ENCODE assay signal across 11 cellular contexts in genomic region chr17:61413654-61414133, GRCh38. TPM values are rescaled to one million over a fixed set of nuclear protein-coding genes. Genes with fewer than 3 reads are reported as not detected.
DNase-seq lines count a peak whose midpoint lies in the region; ATAC-seq, FAIRE-seq and TF ChIP-seq lines count a peak whose summit lies in the region.
"Had no signal": no experiment of that assay in that cellular context is flagged by ENCODE, and none has a peak within 500 bp of the region (broad histone marks: within the 10 kb centered on the region; RNA-seq: fewer than 3 reads in every experiment).

No MANE protein-coding gene starts in this region.

- no peak overlapping the region for H3K9ac ChIP-seq in K562 (ENCODE audit: insufficient read depth in 1 of 2, low read depth in 2 of 2, low read length in 2 of 2)
- H3K9ac ChIP-seq in subcutaneous abdominal adipose tissue (ENCODE audit: low read length in 5 of 5): peak overlapping the region in 3 of 5 donors; percentile 21 to 81 (median 61)

- H3K4me1 Mint-ChIP-seq in HFFc6 (ENCODE audit: low read depth) (peaks cover 46% of the 10 kb centered on the region), memory B cell (peaks cover 12% of the 10 kb centered on the region)

- no peak for FAIRE-seq in K562 (lab: Jason Lieb, UNC)
- FAIRE-seq: GM12878 had no signal

- TF ChIP-seq RAD21 in K562 (CRISPR knock-in tag; conservative IDR thresholded peaks at IDR 0.05 in 1 of 2, IDR thresholded peaks at IDR 0.05 in 1 of 2): no peak

- H3K27ac ChIP-seq in K562 (ENCODE audit: extremely low read depth, low read depth, low read length): no peak overlapping the region
- H3K27ac ChIP-seq in subcutaneous abdominal adipose tissue (ENCODE audit: low read depth, low read length): no peak overlapping the region
- H3K27ac ChIP-seq: RWPE1 had no signal

- ATAC-seq in K562: no peak
- no peak for ATAC-seq in memory B cell (ENCODE audit: low read depth)
- ATAC-seq in mucosa of descending colon: no peak
- ATAC-seq: GM12878 had no signal

- H3K27me3 Mint-ChIP-seq in HFFc6 (ENCODE audit: insufficient read depth): peaks cover 13% of the 10 kb centered on the region
- peaks cover 6% of the 10 kb centered on the region for H3K27me3 Mint-ChIP-seq in memory B cell

- no peak for TF ChIP-seq POLR2A in K562 (conservative IDR thresholded peaks at IDR 0.05)

- POLR2A ChIA-PET in K562 (lab: Yijun Ruan, JAX): interaction anchor here (1.5 kb wide), 1 partner anchor 169 kb away, joined by 3 read pairs; no protein-coding TSS in a partner anchor

- in situ Hi-C loops in K562 (cut with MboI): no loop called here

- H4K20me1 ChIP-seq in K562 (replicated peaks; ENCODE audit: control insufficient read depth, insufficient read depth, low read length): no peaks in the 10 kb centered on the region

- H3K4me2 ChIP-seq in K562 (ENCODE audit: insufficient read depth, low read length): no peak overlapping the region

- H3K36me3 Mint-ChIP-seq in HFFc6 (ENCODE audit: low read depth) (peaks cover 2% of the 10 kb centered on the region; the same call in 1 of the 2 replicates), memory B cell (no peaks in the 10 kb centered on the region)

- DNase-seq in HFFc6 (no peak), K562 (ENCODE audit: extremely low read depth in 1 of 4, low spot score in 3 of 4) (no peak), memory B cell (ENCODE audit: low spot score in 2 of 2) (no peak), SK-N-DZ (ENCODE audit: low spot score) (no peak), COLO668 (lab: John Stamatoyannopoulos, UW; ENCODE audit: unreplicated experiment) (no peak), mucosa of descending colon (no peak)
- DNase-seq: DMS153; stimulated activated naive CD4-positive, alpha-beta T cell treated with Interleukin-2 at 50 U/mL for 16 hours had no signal

- intact Hi-C loops in K562 (cut with micrococcal nuclease) (loop anchor here (2.0 to 10.0 kb wide), 4 partner anchors 137 to 421 kb away; no protein-coding TSS in a partner anchor), mucosa of descending colon (cut with DNase I, micrococcal nuclease) (loop anchor here (10.0 kb wide), 3 partner anchors 131 to 421 kb away; no protein-coding TSS in a partner anchor)

- H3K9me3 ChIP-seq in K562 (replicated peaks; ENCODE audit: control insufficient read depth, insufficient read depth, low read depth, low read length) (no peaks in the 10 kb centered on the region), subcutaneous abdominal adipose tissue (ENCODE audit: control insufficient read depth in 5 of 5, low read length in 5 of 5) (no peaks in the 10 kb centered on the region), mucosa of descending colon (no peaks in the 10 kb centered on the region)

- H2AFZ ChIP-seq in K562 (ENCODE audit: low read depth, low read length): no peak overlapping the region

- H3K9me3 Mint-ChIP-seq in HFFc6: no peaks in the 10 kb centered on the region
- no peaks in the 10 kb centered on the region for H3K9me3 Mint-ChIP-seq in memory B cell

- TF ChIP-seq EP300 in K562 (IDR thresholded peaks at IDR 0.05; ENCODE audit: low read length): no peak

- no peaks in the 10 kb centered on the region for H3K9me1 ChIP-seq in K562 (ENCODE audit: control insufficient read depth, insufficient read depth, low read length)

- H3K4me3 Mint-ChIP-seq in HFFc6: peak overlapping the region; percentile 87
- H3K4me3 Mint-ChIP-seq in memory B cell: peak overlapping the region; percentile 73

- no peaks in the 10 kb centered on the region for H3K79me2 ChIP-seq in K562 (ENCODE audit: control insufficient read depth, insufficient read depth, low read length)

- CTCF ChIA-PET in K562 (lab: Yijun Ruan, JAX; ENCODE audit: low intra/inter-chr PET ratio): interaction anchor here (1.2 kb wide), 1 partner anchor 170 kb away, joined by 3 read pairs; no protein-coding TSS in a partner anchor

- H3K4me3 ChIP-seq in K562: no peak overlapping the region
- peak overlapping the region in 4 of 5 donors; percentile 64 to 79 (median 72) for H3K4me3 ChIP-seq in subcutaneous abdominal adipose tissue (ENCODE audit: low read depth in 1 of 5, low read length in 5 of 5)
- H3K4me3 ChIP-seq in mucosa of descending colon: no peak overlapping the region

- no TSS peak for BruUV-seq in K562 (replicated peaks; lab: Mats Ljungman, UMichigan)

- H3K27me3 ChIP-seq in K562 (ENCODE audit: control insufficient read depth in 2 of 2, insufficient read depth in 2 of 2, low read length in 2 of 2) (peaks cover 1 to 3% of the 10 kb centered on the region in 2 experiments; a peak in 3 of 5 replicates), subcutaneous abdominal adipose tissue (ENCODE audit: control insufficient read depth in 5 of 5, insufficient read depth in 4 of 5, low read length in 5 of 5) (peaks cover 0 to 9% (median 1%) of the 10 kb centered on the region in 5 donors)

- 25% methylated on average over 9 of the region's 9 CpGs for WGBS in K562 (ENCODE audit: insufficient coverage, low coverage, missing lambda C conversion rate)

- no peak for TF ChIP-seq CTCF in HFFc6 (IDR thresholded peaks at IDR 0.05)
- TF ChIP-seq CTCF in K562 (IDR thresholded peaks at IDR 0.05 in 2 of 3, conservative IDR thresholded peaks at IDR 0.05 in 1 of 3; ENCODE audit: insufficient read depth in 2 of 3, low read depth in 1 of 3, low read length in 3 of 3): no peak
- no peak for TF ChIP-seq CTCF in mucosa of descending colon (IDR thresholded peaks at IDR 0.05)

- H3K36me3 ChIP-seq in K562 (ENCODE audit: control insufficient read depth, insufficient read depth, low read length): no peaks in the 10 kb centered on the region
- H3K36me3 ChIP-seq in subcutaneous abdominal adipose tissue (ENCODE audit: control insufficient read depth in 5 of 5, insufficient read depth in 5 of 5, low read length in 5 of 5): no peaks in the 10 kb centered on the region
- H3K36me3 ChIP-seq in mucosa of descending colon (ENCODE audit: low read depth): no peaks in the 10 kb centered on the region

- H3K27ac Mint-ChIP-seq in HFFc6 (peak overlapping the region; percentile 78; the same call in 1 of the 2 replicates), memory B cell (no peak overlapping the region)

- H3K4me1 ChIP-seq in K562 (replicated peaks in 1 of 2; ENCODE audit: control insufficient read depth in 2 of 2, insufficient read depth in 2 of 2, low read length in 2 of 2) (peaks cover 0 to 43% of the 10 kb centered on the region in 2 experiments; a peak in 4 of 5 replicates), subcutaneous abdominal adipose tissue (ENCODE audit: control insufficient read depth in 5 of 5, insufficient read depth in 5 of 5, low read length in 5 of 5) (peaks cover 0 to 73% (median 67%) of the 10 kb centered on the region in 5 donors), mucosa of descending colon (ENCODE audit: low read depth) (peaks cover 29% of the 10 kb centered on the region)

TF ChIP-seq in K562, 482 proteins besides CTCF, POLR2A, EP300 and RAD21 (continues in another document):
- TF ChIP-seq BACH1 (tag; IDR thresholded peaks at IDR 0.05): 0 out of 2 replicates have a peak, but pooled peaks have one; percentile 19

RNA-seq across cellular contexts. Expression of gene TBX2, which starts 14.1 kb away (rescaled TPM):
- 10 to 100 TPM; 42.3 to 71.4 (median 67.3) TPM for total RNA-seq in HFFc6 (2021; fragmentation: NEBNext Ultra II Directional; extraction: Animal tissue kit (Norgen Biotek cat#: 25700))
- total RNA-seq in K562 (2011; cell fraction: chromatin; rRNA removed; ENCODE audit: low replicate concordance): not detected in 2 replicates
- not detected in 2 replicates for total RNA-seq in K562 (2011; cell fraction: nucleolus; rRNA removed)
- not detected in 2 replicates for total RNA-seq in K562 (2011; cell fraction: nucleoplasm; rRNA removed)
- total RNA-seq in K562 (2014; rRNA removed) (not detected in 2 replicates), K562 (2014; rRNA removed; fragmentation: Illumina TruSeq; extraction: Trizol) (not detected in 2 replicates), K562 (2015; rRNA removed; fragmentation: Illumina TruSeq; extraction: Trizol) (not detected in 2 replicates), K562 (2021) (0.13 and 0.18 TPM in 2 replicates), mucosa of descending colon (1 to 10 TPM; 6.6 to 9.0 (median 8.2) TPM)
- polyA plus RNA-seq in K562 (2011; rRNA removed) (not detected in 2 replicates), K562 (2014; fragmentation: Illumina TruSeq; extraction: Trizol) (not detected in 2 replicates), K562 (2014; fragmentation: Nextera tagmentation; extraction: Ambion mirVana) (not detected), K562 (2014; rRNA removed) (not detected in 2 replicates)
- polyA plus RNA-seq in K562 (2011; cell fraction: cytosol; rRNA removed): not detected in 2 replicates
- polyA plus RNA-seq in K562 (2011; cell fraction: nucleus; rRNA removed): not detected in 2 replicates
- 0.03 TPM in 1 of 2 replicates, not detected in the other for polyA plus RNA-seq in K562 (2012)
- polyA minus RNA-seq in K562 (2011; rRNA and poly(A)+ RNA removed): not detected in 2 replicates
- not detected in 2 replicates for polyA minus RNA-seq in K562 (2011; cell fraction: cytosol; rRNA and poly(A)+ RNA removed)
- not detected in 2 replicates for polyA minus RNA-seq in K562 (2011; cell fraction: nucleus; rRNA and poly(A)+ RNA removed)
- 153 and 188 TPM in 2 replicates for polyA plus RNA-seq in SK-N-DZ (2014; cell fraction: cytosol; rRNA removed)
- 310 and 397 TPM in 2 replicates for polyA plus RNA-seq in SK-N-DZ (2014; cell fraction: nucleus; rRNA removed)
- polyA plus RNA-seq: GM12878 had no signal

RNA-seq across cellular contexts. Expression of gene TBX4, which starts 38.5 kb away (rescaled TPM):
- total RNA-seq in HFFc6 (2021; fragmentation: NEBNext Ultra II Directional; extraction: Animal tissue kit (Norgen Biotek cat#: 25700)): under 1 TPM in 3 of 6 experiments, not detected in 3; 0.11 to 0.26 (median 0.18) TPM
- total RNA-seq in K562 (2011; cell fraction: chromatin; rRNA removed; ENCODE audit: low replicate concordance): not detected in 2 replicates
- not detected in 2 replicates for total RNA-seq in K562 (2011; cell fraction: nucleolus; rRNA removed)
- total RNA-seq in K562 (2011; cell fraction: nucleoplasm; rRNA removed): not detected in 2 replicates
- total RNA-seq in K562 (2014; rRNA removed): not detected in 2 replicates
- total RNA-seq in K562 (2014; rRNA removed; fragmentation: Illumina TruSeq; extraction: Trizol): not detected in 2 replicates
- not detected in 2 replicates for total RNA-seq in K562 (2015; rRNA removed; fragmentation: Illumina TruSeq; extraction: Trizol)
- not detected in 2 replicates for total RNA-seq in K562 (2021)
- polyA plus RNA-seq in K562 (2011; rRNA removed): not detected in 2 replicates
- polyA plus RNA-seq in K562 (2011; cell fraction: cytosol; rRNA removed): not detected in 2 replicates
- polyA plus RNA-seq in K562 (2011; cell fraction: nucleus; rRNA removed): not detected in 2 replicates
- 0.06 TPM in 1 of 2 replicates, not detected in the other for polyA plus RNA-seq in K562 (2012)
- not detected in 2 replicates for polyA plus RNA-seq in K562 (2014; fragmentation: Illumina TruSeq; extraction: Trizol)
- not detected for polyA plus RNA-seq in K562 (2014; fragmentation: Nextera tagmentation; extraction: Ambion mirVana)
- polyA plus RNA-seq in K562 (2014; rRNA removed): not detected in 2 replicates
- not detected in 2 replicates for polyA minus RNA-seq in K562 (2011; rRNA and poly(A)+ RNA removed)
- not detected in 2 replicates for polyA minus RNA-seq in K562 (2011; cell fraction: cytosol; rRNA and poly(A)+ RNA removed)
- not detected in 2 replicates for polyA minus RNA-seq in K562 (2011; cell fraction: nucleus; rRNA and poly(A)+ RNA removed)
- polyA plus RNA-seq in SK-N-DZ (2014; cell fraction: cytosol; rRNA removed): 2.7 and 4.9 TPM in 2 replicates
- polyA plus RNA-seq in SK-N-DZ (2014; cell fraction: nucleus; rRNA removed): 1.9 and 5.6 TPM in 2 replicates
- not detected for total RNA-seq in mucosa of descending colon
- total RNA-seq: GM12878 had no signal

Comparison
In these comparisons a context has a peak if more than half of its experiments do, and no peak if none do; other contexts are left out.
1. H3K4me3 ChIP-seq: peak in subcutaneous abdominal adipose tissue (4 of 5); none in K562 (single experiment) and mucosa of descending colon (single experiment).
2. H3K9ac ChIP-seq: peak in subcutaneous abdominal adipose tissue (3 of 5); none in K562 (0 of 2).
3. RNA of gene TBX2, which starts 14.1 kb away (total RNA-seq): 42.3 to 71.4 TPM in HFFc6 and 6.6 to 9.0 TPM in mucosa of descending colon; 0.13 to 0.18 TPM in K562; every median in the first group is over 4 times any median in the second.